11 cellular contexts compared by ENCODE assay signal in the genomic region with DNA sequence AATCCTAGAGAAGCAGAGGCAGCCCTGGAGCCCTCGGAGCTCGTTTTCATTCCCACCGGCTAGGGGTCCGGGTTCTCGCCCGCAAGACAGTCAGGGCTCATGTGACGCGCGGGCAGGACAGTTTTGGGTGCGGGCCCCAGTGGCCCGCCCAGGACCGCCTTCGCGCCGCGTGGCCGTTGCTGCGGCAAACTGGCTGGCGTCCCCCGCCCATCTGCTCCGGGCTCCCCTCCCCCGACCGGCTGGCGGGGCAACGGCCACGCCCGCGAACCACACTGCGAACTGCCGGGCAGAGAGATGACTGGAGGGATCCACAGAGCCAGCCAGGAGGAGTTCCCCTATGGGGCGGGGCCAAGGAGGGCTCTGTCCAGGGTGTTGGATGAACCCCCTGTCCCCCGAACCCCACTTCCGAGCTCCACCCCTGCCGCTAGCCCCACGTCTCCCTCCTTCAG. TPM values are rescaled to one million over a fixed set of nuclear protein-coding genes. Genes with fewer than 3 reads are reported as not detected.
DNase-seq lines count a peak whose midpoint lies in the region; ATAC-seq and TF ChIP-seq lines count a peak whose summit lies in the region.
"Had no signal": no experiment of that assay in that cellular context is flagged by ENCODE, and none has a peak within 500 bp of the region (broad histone marks: within the 10 kb centered on the region; RNA-seq: fewer than 3 reads in every experiment).

No MANE protein-coding gene starts in this region.

- no peak for TF ChIP-seq CTCF in GM20000 (IDR thresholded peaks at IDR 0.05; ENCODE audit: extremely low read depth, missing control alignments)
- no peak for TF ChIP-seq CTCF in PC-3 (conservative IDR thresholded peaks at IDR 0.05; ENCODE audit: low read depth, low read length)
- TF ChIP-seq CTCF in nephron progenitor cell (IDR thresholded peaks at IDR 0.05): no peak

- BruUV-seq in PC-3 (replicated peaks; lab: Mats Ljungman, UMichigan): no TSS peak

- no peaks in the 10 kb centered on the region for H3K9me3 ChIP-seq in PC-3 (ENCODE audit: low read length)
- H3K9me3 ChIP-seq: thyroid gland had no signal

- ATAC-seq in PC-3: no peak

- no peaks in the 10 kb centered on the region for H3K27me3 ChIP-seq in PC-3 (ENCODE audit: low read length)

- H3K4me1 ChIP-seq in PC-3 (ENCODE audit: insufficient read depth, low read length): peaks cover 52% of the 10 kb centered on the region

- intact Hi-C loops in PC-3 (cut with micrococcal nuclease): no loop called here
- intact Hi-C loops in activated T-helper 1 cell treated with anti-CD3 and anti-CD28 coated beads, Interleukin-12 subunit alpha, Interleukin-12 subunit beta, Interleukin-2, Interleukin-4 antibody, amounts not matched to agents 30 ng/mL and 10 ng/mL and 1 ng/mL, durations not matched to agents 14 hours and 24 hours and 36 hours (cut with micrococcal nuclease): loop anchor here (5.0 kb wide), 1 partner anchor 173 kb away; no protein-coding TSS in a partner anchor

- H3K27ac Mint-ChIP-seq in nephron progenitor cell: no peak overlapping the region
- H3K27ac Mint-ChIP-seq in activated T-helper 1 cell treated with anti-CD3 and anti-CD28 coated beads, Interleukin-12 subunit alpha, Interleukin-12 subunit beta, Interleukin-2, Interleukin-4 antibody, amounts not matched to agents 30 ng/mL and 10 ng/mL and 1 ng/mL, durations not matched to agents 14 hours and 24 hours and 36 hours: no peak overlapping the region
- H3K27ac Mint-ChIP-seq: nephron had no signal

- H3K9me3 Mint-ChIP-seq in nephron progenitor cell: no peaks in the 10 kb centered on the region
- H3K9me3 Mint-ChIP-seq in activated T-helper 1 cell treated with anti-CD3 and anti-CD28 coated beads, Interleukin-12 subunit alpha, Interleukin-12 subunit beta, Interleukin-2, Interleukin-4 antibody, amounts not matched to agents 30 ng/mL and 10 ng/mL and 1 ng/mL, durations not matched to agents 14 hours and 24 hours and 36 hours: no peaks in the 10 kb centered on the region
- H3K9me3 Mint-ChIP-seq: nephron had no signal

- peaks cover 16% of the 10 kb centered on the region for H3K4me1 Mint-ChIP-seq in nephron progenitor cell
- H3K4me1 Mint-ChIP-seq in activated T-helper 1 cell treated with anti-CD3 and anti-CD28 coated beads, Interleukin-12 subunit alpha, Interleukin-12 subunit beta, Interleukin-2, Interleukin-4 antibody, amounts not matched to agents 30 ng/mL and 10 ng/mL and 1 ng/mL, durations not matched to agents 14 hours and 24 hours and 36 hours (ENCODE audit: low read depth): peaks cover 14% of the 10 kb centered on the region
- H3K4me1 Mint-ChIP-seq: nephron had no signal

- H3K36me3 Mint-ChIP-seq in nephron progenitor cell (ENCODE audit: low read depth): no peaks in the 10 kb centered on the region
- H3K36me3 Mint-ChIP-seq in activated T-helper 1 cell treated with anti-CD3 and anti-CD28 coated beads, Interleukin-12 subunit alpha, Interleukin-12 subunit beta, Interleukin-2, Interleukin-4 antibody, amounts not matched to agents 30 ng/mL and 10 ng/mL and 1 ng/mL, durations not matched to agents 14 hours and 24 hours and 36 hours (ENCODE audit: low read depth): no peaks in the 10 kb centered on the region

- peaks cover 2% of the 10 kb centered on the region for H3K79me2 ChIP-seq in PC-3 (ENCODE audit: low read length)

- no peaks in the 10 kb centered on the region for H3K9me2 ChIP-seq in PC-3 (replicated peaks; ENCODE audit: low read length)

- H3K27me3 Mint-ChIP-seq in nephron progenitor cell (ENCODE audit: low read depth, poor library complexity): peaks cover 93% of the 10 kb centered on the region
- peaks cover 56% of the 10 kb centered on the region for H3K27me3 Mint-ChIP-seq in activated T-helper 1 cell treated with anti-CD3 and anti-CD28 coated beads, Interleukin-12 subunit alpha, Interleukin-12 subunit beta, Interleukin-2, Interleukin-4 antibody, amounts not matched to agents 30 ng/mL and 10 ng/mL and 1 ng/mL, durations not matched to agents 14 hours and 24 hours and 36 hours (ENCODE audit: insufficient read depth)

- peak; percentile 47 for DNase-seq in GM20000 (ENCODE audit: low spot score)
- no peak for DNase-seq in PC-3
- DNase-seq in epithelial cell of prostate (ENCODE audit: low read depth, low spot score): no peak
- peak; percentile 47 for DNase-seq in nephron progenitor cell
- no peak for DNase-seq in activated T-helper 1 cell treated with anti-CD3 and anti-CD28 coated beads, Interleukin-12 subunit alpha, Interleukin-12 subunit beta, Interleukin-2, Interleukin-4 antibody, amounts not matched to agents 30 ng/mL and 10 ng/mL and 1 ng/mL, durations not matched to agents 14 hours and 24 hours and 36 hours (ENCODE audit: low spot score)
- DNase-seq in NCI-H1694 treated with DMSO at 0.1 percent for 48 hours (lab: John Stamatoyannopoulos, UW): no peak
- no peak for DNase-seq in NCI-H146 treated with DMSO at 0.1 percent for 48 hours (lab: John Stamatoyannopoulos, UW; ENCODE audit: unreplicated experiment)
- DNase-seq in NCI-H1436 (lab: John Stamatoyannopoulos, UW): no peak
- DNase-seq: NCI-H524 treated with DMSO at 0.1 percent for 48 hours, thyroid gland had no signal

- CTCF ChIA-PET in PC-3 (lab: Charles Lee): interaction anchor here (2.0 kb wide), 1 partner anchor 17 kb away, joined by 9 read pairs; no protein-coding TSS in a partner anchor

- H3K4me3 ChIP-seq in PC-3 (ENCODE audit: low read length): no peak overlapping the region

- 0 out of 2 replicates have a peak, but pooled peaks cover 6% of the 10 kb centered on the region for H4K20me1 ChIP-seq in PC-3 (ENCODE audit: low read length)

- no peaks in the 10 kb centered on the region for H3F3A ChIP-seq in PC-3 (ENCODE audit: low read length, unreplicated experiment)

- no peak overlapping the region for H3K9ac ChIP-seq in PC-3 (ENCODE audit: low read length)

- no peaks in the 10 kb centered on the region for H3K36me3 ChIP-seq in PC-3 (ENCODE audit: low read depth, low read length)
- H3K36me3 ChIP-seq: thyroid gland had no signal

- POLR2A ChIA-PET in PC-3 (lab: Charles Lee; ENCODE audit: unreplicated experiment): no interaction called here

- H3K27ac ChIP-seq in PC-3 (ENCODE audit: low read length) (no peak overlapping the region), epithelial cell of prostate (peak overlapping the region; percentile 99)
- H3K27ac ChIP-seq: thyroid gland had no signal

- H3K4me2 ChIP-seq in PC-3 (ENCODE audit: low read length): 0 out of 2 replicates have a peak overlapping the region, but pooled peaks have one; percentile 87

- H2AFZ ChIP-seq in PC-3 (ENCODE audit: low read length): no peak overlapping the region

- no peak overlapping the region for H3K4me3 Mint-ChIP-seq in nephron progenitor cell
- no peak overlapping the region for H3K4me3 Mint-ChIP-seq in activated T-helper 1 cell treated with anti-CD3 and anti-CD28 coated beads, Interleukin-12 subunit alpha, Interleukin-12 subunit beta, Interleukin-2, Interleukin-4 antibody, amounts not matched to agents 30 ng/mL and 10 ng/mL and 1 ng/mL, durations not matched to agents 14 hours and 24 hours and 36 hours

RNA-seq across cellular contexts. Expression of gene HES2, which starts 0.9 kb away (rescaled TPM):
- 41.0 and 42.9 TPM in 2 replicates for total RNA-seq in PC-3 (2014; rRNA removed)
- 0.27 and 0.29 TPM in 2 replicates for total RNA-seq in activated T-helper 1 cell treated with anti-CD3 and anti-CD28 coated beads, Interleukin-12 subunit alpha, Interleukin-12 subunit beta, Interleukin-2, Interleukin-4 antibody, amounts not matched to agents 30 ng/mL and 10 ng/mL and 1 ng/mL, durations not matched to agents 14 hours and 24 hours and 36 hours
- total RNA-seq: thyroid gland had no signal

RNA-seq across cellular contexts. Expression of gene ESPN, which starts 4.0 kb away (rescaled TPM):
- 11.1 and 14.1 TPM in 2 replicates for total RNA-seq in PC-3 (2014; rRNA removed)
- total RNA-seq in activated T-helper 1 cell treated with anti-CD3 and anti-CD28 coated beads, Interleukin-12 subunit alpha, Interleukin-12 subunit beta, Interleukin-2, Interleukin-4 antibody, amounts not matched to agents 30 ng/mL and 10 ng/mL and 1 ng/mL, durations not matched to agents 14 hours and 24 hours and 36 hours: 1.2 and 1.8 TPM in 2 replicates

RNA-seq across cellular contexts. Expression of gene ACOT7, which starts 27.1 kb away (rescaled TPM):
- total RNA-seq in PC-3 (2014; rRNA removed): 164 and 165 TPM in 2 replicates
- 124 and 126 TPM in 2 replicates for total RNA-seq in activated T-helper 1 cell treated with anti-CD3 and anti-CD28 coated beads, Interleukin-12 subunit alpha, Interleukin-12 subunit beta, Interleukin-2, Interleukin-4 antibody, amounts not matched to agents 30 ng/mL and 10 ng/mL and 1 ng/mL, durations not matched to agents 14 hours and 24 hours and 36 hours

RNA-seq across cellular contexts. Expression of gene TNFRSF25, which starts 45.4 kb away (rescaled TPM):
- 42.5 and 60.1 TPM in 2 replicates for total RNA-seq in PC-3 (2014; rRNA removed)
- 151 and 158 TPM in 2 replicates for total RNA-seq in activated T-helper 1 cell treated with anti-CD3 and anti-CD28 coated beads, Interleukin-12 subunit alpha, Interleukin-12 subunit beta, Interleukin-2, Interleukin-4 antibody, amounts not matched to agents 30 ng/mL and 10 ng/mL and 1 ng/mL, durations not matched to agents 14 hours and 24 hours and 36 hours

Comparison
In these comparisons a context has a peak if more than half of its experiments do, and no peak if none do; other contexts are left out.
1. DNase-seq: peak in GM20000 (single experiment) and nephron progenitor cell (single experiment); none in PC-3 (single experiment), epithelial cell of prostate (single experiment), activated T-helper 1 cell treated with anti-CD3 and anti-CD28 coated beads, Interleukin-12 subunit alpha, Interleukin-12 subunit beta, Interleukin-2, Interleukin-4 antibody, amounts not matched to agents 30 ng/mL and 10 ng/mL and 1 ng/mL, durations not matched to agents 14 hours and 24 hours and 36 hours (single experiment), NCI-H1694 treated with DMSO at 0.1 percent for 48 hours (single experiment), NCI-H146 treated with DMSO at 0.1 percent for 48 hours (single experiment) and NCI-H1436 (single experiment).
2. RNA of gene HES2, which starts 0.9 kb away (total RNA-seq): 41.0 to 42.9 TPM in PC-3; 0.27 to 0.29 TPM in activated T-helper 1 cell treated with anti-CD3 and anti-CD28 coated beads, Interleukin-12 subunit alpha, Interleukin-12 subunit beta, Interleukin-2, Interleukin-4 antibody, amounts not matched to agents 30 ng/mL and 10 ng/mL and 1 ng/mL, durations not matched to agents 14 hours and 24 hours and 36 hours; every median in the first group is over 10 times any median in the second.